8 cellular contexts compared by ENCODE assay signal in genomic region chr3:196639517-196640500, GRCh38. TPM values are rescaled to one million over a fixed set of nuclear protein-coding genes. Genes with fewer than 3 reads are reported as not detected.
DNase-seq lines count a peak whose midpoint lies in the region; ATAC-seq and TF ChIP-seq lines count a peak whose summit lies in the region.

Gene NRROS (plus strand): TSS chr3:196639694. CDS start chr3:196654540, 14,846 bp downstream.

- H3K4me3 ChIP-seq in upper lobe of right lung: peak within 1 kb of the TSS; percentile 70

- peaks cover 31% of the 10 kb centered on the region for H3K36me3 Mint-ChIP-seq in activated naive CD4-positive, alpha-beta T cell treated with anti-CD3 and anti-CD28 coated beads, Interleukin-2, amount 10 ng/mL, durations not matched to agents 7 days and 5 days

- DNase-seq in AG08396 (ENCODE audit: low spot score) (peak; percentile 75), HPDE6-E6E7 (ENCODE audit: extremely low spot score) (peak; percentile 26), SIG-M5 (lab: John Stamatoyannopoulos, UW) (peak; percentile 57), Right ventricle myocardium inferior (ENCODE audit: missing footprints) (peak; percentile 89), pons (ENCODE audit: low spot score) (peak; percentile 64), upper lobe of right lung (peak; percentile 86)
- peak; percentile 81 for DNase-seq in activated naive CD4-positive, alpha-beta T cell treated with anti-CD3 and anti-CD28 coated beads, Interleukin-2, amount 10 ng/mL, durations not matched to agents 7 days and 5 days

- peaks cover 5% of the 10 kb centered on the region for H3K4me1 ChIP-seq in upper lobe of right lung

- H3K4me3 Mint-ChIP-seq in activated naive CD4-positive, alpha-beta T cell treated with anti-CD3 and anti-CD28 coated beads, Interleukin-2, amount 10 ng/mL, durations not matched to agents 7 days and 5 days: peak within 1 kb of the TSS; percentile 84

- no peaks in the 10 kb centered on the region for H3K9me3 ChIP-seq in upper lobe of right lung

- peaks cover 78% of the 10 kb centered on the region for H3K4me1 Mint-ChIP-seq in activated naive CD4-positive, alpha-beta T cell treated with anti-CD3 and anti-CD28 coated beads, Interleukin-2, amount 10 ng/mL, durations not matched to agents 7 days and 5 days

- peak within 1 kb of the TSS; percentile 87 for H3K27ac ChIP-seq in upper lobe of right lung

- peak; percentile 80 for TF ChIP-seq POLR2A in GM19193 (IDR thresholded peaks at IDR 0.05; ENCODE audit: extremely low read depth, insufficient read depth, insufficient read length)

- CTCF ChIA-PET in activated naive CD4-positive, alpha-beta T cell treated with anti-CD3 and anti-CD28 coated beads, Interleukin-2, amount 10 ng/mL, durations not matched to agents 7 days and 5 days (lab: Charles Lee): interaction anchor here (1.3 to 3.9 kb wide), 5 partner anchors 8 to 111 kb away, joined by 3 to 17 read pairs (median 5); no protein-coding TSS in a partner anchor

- TF ChIP-seq CTCF in upper lobe of right lung (IDR thresholded peaks at IDR 0.05): no peak

- H3K27me3 ChIP-seq in upper lobe of right lung: no peaks in the 10 kb centered on the region

- intact Hi-C loops in Right ventricle myocardium inferior (cut with DNase I): loop anchor here (5.0 kb wide), 1 partner anchor 32 kb away; no protein-coding TSS in a partner anchor
- intact Hi-C loops in upper lobe of right lung (cut with DNase I): no loop called here

- peaks cover 12% of the 10 kb centered on the region for H3K27me3 Mint-ChIP-seq in activated naive CD4-positive, alpha-beta T cell treated with anti-CD3 and anti-CD28 coated beads, Interleukin-2, amount 10 ng/mL, durations not matched to agents 7 days and 5 days

- peak within 1 kb of the TSS; percentile 91 for H3K27ac Mint-ChIP-seq in activated naive CD4-positive, alpha-beta T cell treated with anti-CD3 and anti-CD28 coated beads, Interleukin-2, amount 10 ng/mL, durations not matched to agents 7 days and 5 days

- no peaks in the 10 kb centered on the region for H3K9me3 Mint-ChIP-seq in activated naive CD4-positive, alpha-beta T cell treated with anti-CD3 and anti-CD28 coated beads, Interleukin-2, amount 10 ng/mL, durations not matched to agents 7 days and 5 days

- ATAC-seq in Right ventricle myocardium inferior: peak; percentile 88
- peak; percentile 90 for ATAC-seq in upper lobe of right lung

- H3K36me3 ChIP-seq in upper lobe of right lung: no peaks in the 10 kb centered on the region

RNA-seq across cellular contexts. Expression of gene NRROS, which starts in this region (rescaled TPM):
- total RNA-seq in Right ventricle myocardium inferior (3.1 TPM), upper lobe of right lung (19.5 TPM)

Comparison
In these comparisons a context has a peak if more than half of its experiments do, and no peak if none do; other contexts are left out.
1. Peak in every context shown above with its lines: DNase-seq, ATAC-seq, H3K4me3 ChIP-seq and H3K27ac ChIP-seq.
2. DNase-seq: peak in every context shown above with its lines; median percentile 89 in Right ventricle myocardium inferior; 86 in upper lobe of right lung; 81 in activated naive CD4-positive, alpha-beta T cell treated with anti-CD3 and anti-CD28 coated beads, Interleukin-2, amount 10 ng/mL, durations not matched to agents 7 days and 5 days; 75 in AG08396; 64 in pons; 57 in SIG-M5; 26 in HPDE6-E6E7.